1 cellular context compared by ENCODE assay signal in genomic region chr2:96680561-96681141, GRCh38.
TF ChIP-seq lines count a peak whose summit lies in the region.

No MANE protein-coding gene starts in this region.

TF ChIP-seq in HepG2, 621 proteins besides CTCF, POLR2A, EP300 and RAD21:
- TF ChIP-seq HDAC2 (CRISPR knock-in tag; IDR thresholded peaks at IDR 0.05) (peak; percentile 29; the same call in 1 of the 2 replicates), RNF2 (conservative IDR thresholded peaks at IDR 0.05; ENCODE audit: low read depth) (no peak), ZNF263 (CRISPR knock-in tag; IDR thresholded peaks at IDR 0.05) (peak; percentile 78), KAT8 (CRISPR knock-in tag; IDR thresholded peaks at IDR 0.05) (no peak), CBX2 (IDR thresholded peaks at IDR 0.05; ENCODE audit: low read depth, low read length) (0 out of 2 replicates have a peak, but pooled peaks have one; percentile 30), CBX2 (CRISPR knock-in tag; IDR thresholded peaks at IDR 0.05; ENCODE audit: low read depth) (no peak), SOX13 (IDR thresholded peaks at IDR 0.05) (no peak), SOX13 (CRISPR knock-in tag; conservative IDR thresholded peaks at IDR 0.05 in 1 of 2, IDR thresholded peaks at IDR 0.05 in 1 of 2) (peak in 1 of 2 experiments; percentile 30; a peak in 1 of 4 replicates), HHEX (CRISPR knock-in tag; IDR thresholded peaks at IDR 0.05) (peak; percentile 82), YY1 (IDR thresholded peaks at IDR 0.05; ENCODE audit: insufficient read depth, insufficient replicate concordance, low read depth, low read length) (no peak), SOX6 (IDR thresholded peaks at IDR 0.05) (no peak), SOX6 (CRISPR knock-in tag; IDR thresholded peaks at IDR 0.05) (peak; percentile 44; the same call in 1 of the 2 replicates), HNF4A (CRISPR knock-in tag; IDR thresholded peaks at IDR 0.05) (peak; percentile 49), FOXA3 (CRISPR knock-in tag; IDR thresholded peaks at IDR 0.05) (peak; percentile 56), TBX3 (IDR thresholded peaks at IDR 0.05; ENCODE audit: borderline replicate concordance) (peak; percentile 62; the same call in 1 of the 2 replicates), SALL1 (CRISPR knock-in tag; IDR thresholded peaks at IDR 0.05) (peak; percentile 52; the same call in 1 of the 2 replicates), RARA (CRISPR knock-in tag; IDR thresholded peaks at IDR 0.05) (peak; percentile 67), GZF1 (CRISPR knock-in tag; IDR thresholded peaks at IDR 0.05) (no peak), NR2F6 (IDR thresholded peaks at IDR 0.05) (peak; percentile 56), NR2F6 (CRISPR knock-in tag; IDR thresholded peaks at IDR 0.05) (0 out of 2 replicates have a peak, but pooled peaks have one; percentile 28), NR2F2 (IDR thresholded peaks at IDR 0.05; ENCODE audit: borderline replicate concordance, low read depth) (peak; percentile 66; the same call in 1 of the 2 replicates), TBX2 (CRISPR knock-in tag; IDR thresholded peaks at IDR 0.05; ENCODE audit: borderline replicate concordance) (peak; percentile 63; the same call in 1 of the 2 replicates), TCF7 (IDR thresholded peaks at IDR 0.05; ENCODE audit: low read depth) (0 out of 2 replicates have a peak, but pooled peaks have one; percentile 9), LCORL (IDR thresholded peaks at IDR 0.05) (no peak), LCORL (CRISPR knock-in tag; IDR thresholded peaks at IDR 0.05) (peak; percentile 62; the same call in 1 of the 2 replicates), JDP2 (CRISPR knock-in tag; IDR thresholded peaks at IDR 0.05; ENCODE audit: borderline replicate concordance) (no peak), FOXA1 (IDR thresholded peaks at IDR 0.05) (peak; percentile 28; the same call in 1 of the 2 replicates), FOXA1 (CRISPR knock-in tag; IDR thresholded peaks at IDR 0.05) (peak; percentile 53; the same call in 1 of the 2 replicates), GFI1 (CRISPR knock-in tag; IDR thresholded peaks at IDR 0.05; ENCODE audit: borderline replicate concordance) (peak; percentile 48), PAXIP1 (CRISPR knock-in tag; conservative IDR thresholded peaks at IDR 0.05) (peak; percentile 56), ISL2 (CRISPR knock-in tag; IDR thresholded peaks at IDR 0.05) (0 out of 2 replicates have a peak, but pooled peaks have one; percentile 18), DPF2 (CRISPR knock-in tag; IDR thresholded peaks at IDR 0.05; ENCODE audit: borderline replicate concordance, low read depth) (0 out of 2 replicates have a peak, but pooled peaks have one; percentile 32), NR2F1 (CRISPR knock-in tag; IDR thresholded peaks at IDR 0.05) (peak in 1 of 2 experiments; percentile 55; a peak in 1 of 4 replicates), ZNF703 (CRISPR knock-in tag; IDR thresholded peaks at IDR 0.05; ENCODE audit: borderline replicate concordance) (no peak), BCL6 (CRISPR knock-in tag; IDR thresholded peaks at IDR 0.05) (0 out of 2 replicates have a peak, but pooled peaks have one; percentile 14)
- TF ChIP-seq, protein P1, sequence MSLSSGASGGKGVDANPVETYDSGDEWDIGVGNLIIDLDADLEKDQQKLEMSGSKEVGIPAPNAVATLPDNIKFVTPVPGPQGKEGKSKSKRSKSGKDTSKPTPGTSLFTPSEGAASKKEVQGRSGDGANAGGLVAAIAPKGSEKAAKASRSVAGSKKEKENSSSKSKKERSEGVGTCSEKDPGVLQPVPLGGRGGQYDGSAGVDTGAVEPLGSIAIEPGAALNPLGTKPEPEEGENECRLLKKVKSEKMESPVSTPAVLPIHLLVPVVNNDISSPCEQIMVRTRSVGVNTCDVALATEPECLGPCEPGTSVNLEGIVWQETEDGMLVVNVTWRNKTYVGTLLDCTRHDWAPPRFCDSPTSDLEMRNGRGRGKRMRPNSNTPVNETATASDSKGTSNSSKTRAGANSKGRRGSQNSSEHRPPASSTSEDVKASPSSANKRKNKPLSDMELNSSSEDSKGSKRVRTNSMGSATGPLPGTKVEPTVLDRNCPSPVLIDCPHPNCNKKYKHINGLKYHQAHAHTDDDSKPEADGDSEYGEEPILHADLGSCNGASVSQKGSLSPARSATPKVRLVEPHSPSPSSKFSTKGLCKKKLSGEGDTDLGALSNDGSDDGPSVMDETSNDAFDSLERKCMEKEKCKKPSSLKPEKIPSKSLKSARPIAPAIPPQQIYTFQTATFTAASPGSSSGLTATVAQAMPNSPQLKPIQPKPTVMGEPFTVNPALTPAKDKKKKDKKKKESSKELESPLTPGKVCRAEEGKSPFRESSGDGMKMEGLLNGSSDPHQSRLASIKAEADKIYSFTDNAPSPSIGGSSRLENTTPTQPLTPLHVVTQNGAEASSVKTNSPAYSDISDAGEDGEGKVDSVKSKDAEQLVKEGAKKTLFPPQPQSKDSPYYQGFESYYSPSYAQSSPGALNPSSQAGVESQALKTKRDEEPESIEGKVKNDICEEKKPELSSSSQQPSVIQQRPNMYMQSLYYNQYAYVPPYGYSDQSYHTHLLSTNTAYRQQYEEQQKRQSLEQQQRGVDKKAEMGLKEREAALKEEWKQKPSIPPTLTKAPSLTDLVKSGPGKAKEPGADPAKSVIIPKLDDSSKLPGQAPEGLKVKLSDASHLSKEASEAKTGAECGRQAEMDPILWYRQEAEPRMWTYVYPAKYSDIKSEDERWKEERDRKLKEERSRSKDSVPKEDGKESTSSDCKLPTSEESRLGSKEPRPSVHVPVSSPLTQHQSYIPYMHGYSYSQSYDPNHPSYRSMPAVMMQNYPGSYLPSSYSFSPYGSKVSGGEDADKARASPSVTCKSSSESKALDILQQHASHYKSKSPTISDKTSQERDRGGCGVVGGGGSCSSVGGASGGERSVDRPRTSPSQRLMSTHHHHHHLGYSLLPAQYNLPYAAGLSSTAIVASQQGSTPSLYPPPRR (CRISPR knock-in tag; IDR thresholded peaks at IDR 0.05; ENCODE audit: borderline replicate concordance), result peak; percentile 85
- TF ChIP-seq, protein P2, sequence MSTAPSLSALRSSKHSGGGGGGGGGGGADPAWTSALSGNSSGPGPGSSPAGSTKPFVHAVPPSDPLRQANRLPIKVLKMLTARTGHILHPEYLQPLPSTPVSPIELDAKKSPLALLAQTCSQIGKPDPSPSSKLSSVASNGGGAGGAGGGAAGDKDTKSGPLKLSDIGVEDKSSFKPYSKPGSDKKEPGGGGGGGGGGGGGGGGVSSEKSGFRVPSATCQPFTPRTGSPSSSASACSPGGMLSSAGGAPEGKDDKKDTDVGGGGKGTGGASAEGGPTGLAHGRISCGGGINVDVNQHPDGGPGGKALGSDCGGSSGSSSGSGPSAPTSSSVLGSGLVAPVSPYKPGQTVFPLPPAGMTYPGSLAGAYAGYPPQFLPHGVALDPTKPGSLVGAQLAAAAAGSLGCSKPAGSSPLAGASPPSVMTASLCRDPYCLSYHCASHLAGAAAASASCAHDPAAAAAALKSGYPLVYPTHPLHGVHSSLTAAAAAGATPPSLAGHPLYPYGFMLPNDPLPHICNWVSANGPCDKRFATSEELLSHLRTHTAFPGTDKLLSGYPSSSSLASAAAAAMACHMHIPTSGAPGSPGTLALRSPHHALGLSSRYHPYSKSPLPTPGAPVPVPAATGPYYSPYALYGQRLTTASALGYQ (CRISPR knock-in tag; IDR thresholded peaks at IDR 0.05), result peak; percentile 44; the same call in 1 of the 2 replicates
- TF ChIP-seq, protein P3, sequence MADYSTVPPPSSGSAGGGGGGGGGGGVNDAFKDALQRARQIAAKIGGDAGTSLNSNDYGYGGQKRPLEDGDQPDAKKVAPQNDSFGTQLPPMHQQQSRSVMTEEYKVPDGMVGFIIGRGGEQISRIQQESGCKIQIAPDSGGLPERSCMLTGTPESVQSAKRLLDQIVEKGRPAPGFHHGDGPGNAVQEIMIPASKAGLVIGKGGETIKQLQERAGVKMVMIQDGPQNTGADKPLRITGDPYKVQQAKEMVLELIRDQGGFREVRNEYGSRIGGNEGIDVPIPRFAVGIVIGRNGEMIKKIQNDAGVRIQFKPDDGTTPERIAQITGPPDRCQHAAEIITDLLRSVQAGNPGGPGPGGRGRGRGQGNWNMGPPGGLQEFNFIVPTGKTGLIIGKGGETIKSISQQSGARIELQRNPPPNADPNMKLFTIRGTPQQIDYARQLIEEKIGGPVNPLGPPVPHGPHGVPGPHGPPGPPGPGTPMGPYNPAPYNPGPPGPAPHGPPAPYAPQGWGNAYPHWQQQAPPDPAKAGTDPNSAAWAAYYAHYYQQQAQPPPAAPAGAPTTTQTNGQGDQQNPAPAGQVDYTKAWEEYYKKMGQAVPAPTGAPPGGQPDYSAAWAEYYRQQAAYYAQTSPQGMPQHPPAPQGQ (CRISPR knock-in tag; IDR thresholded peaks at IDR 0.05; ENCODE audit: borderline replicate concordance), result no peak
- TF ChIP-seq, protein P4, sequence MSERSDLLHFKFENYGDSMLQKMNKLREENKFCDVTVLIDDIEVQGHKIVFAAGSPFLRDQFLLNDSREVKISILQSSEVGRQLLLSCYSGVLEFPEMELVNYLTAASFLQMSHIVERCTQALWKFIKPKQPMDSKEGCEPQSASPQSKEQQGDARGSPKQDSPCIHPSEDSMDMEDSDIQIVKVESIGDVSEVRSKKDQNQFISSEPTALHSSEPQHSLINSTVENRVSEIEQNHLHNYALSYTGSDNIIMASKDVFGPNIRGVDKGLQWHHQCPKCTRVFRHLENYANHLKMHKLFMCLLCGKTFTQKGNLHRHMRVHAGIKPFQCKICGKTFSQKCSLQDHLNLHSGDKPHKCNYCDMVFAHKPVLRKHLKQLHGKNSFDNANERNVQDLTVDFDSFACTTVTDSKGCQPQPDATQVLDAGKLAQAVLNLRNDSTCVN (CRISPR knock-in tag; IDR thresholded peaks at IDR 0.05; ENCODE audit: borderline replicate concordance), result peak; percentile 96
